Comparison of ENCODE assay signal across 1 cellular context in genomic region chr6:37242429-37243052, GRCh38.
TF ChIP-seq lines count a peak whose summit lies in the region.

No MANE protein-coding gene starts in this region.

TF ChIP-seq in K562, 482 proteins besides CTCF, POLR2A, EP300 and RAD21 (continued from another document and continues in another):
- TF ChIP-seq ZBTB2 (IDR thresholded peaks at IDR 0.05) (no peak), ZBTB33 (CRISPR knock-in tag; IDR thresholded peaks at IDR 0.05) (no peak), ZFP30 (CRISPR knock-in tag; IDR thresholded peaks at IDR 0.05; ENCODE audit: borderline replicate concordance) (no peak), KLF13 (tag; IDR thresholded peaks at IDR 0.05; ENCODE audit: borderline replicate concordance, low read depth) (no peak), EP400 (IDR thresholded peaks at IDR 0.05) (no peak), PYGO2 (tag; IDR thresholded peaks at IDR 0.05) (no peak), SMAD2 (IDR thresholded peaks at IDR 0.05; ENCODE audit: low read depth, low read length) (no peak), EGR1 (conservative IDR thresholded peaks at IDR 0.05) (no peak), RUNX1 (IDR thresholded peaks at IDR 0.05; ENCODE audit: low read depth) (no peak), ZNF561 (CRISPR knock-in tag; conservative IDR thresholded peaks at IDR 0.05) (no peak), HMGXB4 (CRISPR knock-in tag; IDR thresholded peaks at IDR 0.05) (no peak), CHCHD3 (CRISPR knock-in tag; IDR thresholded peaks at IDR 0.05) (no peak), RBM39 (optimal IDR thresholded peaks at IDR 0.05; ENCODE audit: low read depth, low read length) (no peak), HDGF (IDR thresholded peaks at IDR 0.05) (no peak), ZNF133 (CRISPR knock-in tag; IDR thresholded peaks at IDR 0.05) (no peak), HDAC6 (IDR thresholded peaks at IDR 0.05; ENCODE audit: low read depth, low read length) (no peak), ZNF717 (CRISPR knock-in tag; IDR thresholded peaks at IDR 0.05) (no peak), FOXK2 (conservative IDR thresholded peaks at IDR 0.05 in 1 of 2, IDR thresholded peaks at IDR 0.05 in 1 of 2; ENCODE audit: low read depth in 2 of 2) (peak in 1 of 2 experiments; percentile 9; a peak in 1 of 4 replicates), ARHGAP35 (IDR thresholded peaks at IDR 0.05; ENCODE audit: partially characterized antibody) (no peak), BACH1 (tag; IDR thresholded peaks at IDR 0.05) (peak; percentile 65; the same call in 1 of the 2 replicates), ETS2 (tag; IDR thresholded peaks at IDR 0.05; ENCODE audit: borderline replicate concordance, poor library complexity, severe bottlenecking) (no peak), NR4A1 (CRISPR knock-in tag; IDR thresholded peaks at IDR 0.05) (no peak), NR4A1 (tag; IDR thresholded peaks at IDR 0.05) (peak; percentile 29; the same call in 1 of the 2 replicates), TEAD2 (tag; IDR thresholded peaks at IDR 0.05) (peak; percentile 66), POLR2H (tag; IDR thresholded peaks at IDR 0.05; ENCODE audit: low read depth) (peak; percentile 20; the same call in 1 of the 2 replicates), PHF8 (IDR thresholded peaks at IDR 0.05; ENCODE audit: borderline replicate concordance, low read length) (no peak; the same call in 1 of the 2 replicates), SMC3 (conservative IDR thresholded peaks at IDR 0.05; ENCODE audit: insufficient read depth, low read depth, low read length) (no peak), ZNF24 (IDR thresholded peaks at IDR 0.05) (no peak), NFE2L1 (tag; IDR thresholded peaks at IDR 0.05; ENCODE audit: borderline replicate concordance, low read depth) (no peak), XRCC5 (IDR thresholded peaks at IDR 0.05; ENCODE audit: low read depth, low read length) (no peak), ESRRB (CRISPR knock-in tag; IDR thresholded peaks at IDR 0.05; ENCODE audit: borderline replicate concordance) (no peak), HIVEP1 (CRISPR knock-in tag; IDR thresholded peaks at IDR 0.05) (no peak), ZNF140 (CRISPR knock-in tag; IDR thresholded peaks at IDR 0.05) (no peak), RCOR1 (IDR thresholded peaks at IDR 0.05; ENCODE audit: borderline replicate concordance in 1 of 2, low read depth in 2 of 2, low read length in 2 of 2) (peak in 1 of 2 experiments; percentile 60; a peak in 2 of 4 replicates), CXXC5 (CRISPR knock-in tag; IDR thresholded peaks at IDR 0.05) (0 out of 2 replicates have a peak, but pooled peaks have one; percentile 22), ETV6 (IDR thresholded peaks at IDR 0.05; ENCODE audit: borderline replicate concordance in 1 of 2, low read depth in 2 of 2, low read length in 1 of 2) (no peak), ETV6 (CRISPR knock-in tag; IDR thresholded peaks at IDR 0.05; ENCODE audit: borderline replicate concordance) (no peak), ZFX (CRISPR knock-in tag; IDR thresholded peaks at IDR 0.05) (no peak), MITF (IDR thresholded peaks at IDR 0.05) (no peak), TCF7 (IDR thresholded peaks at IDR 0.05; ENCODE audit: borderline replicate concordance) (no peak), FOXJ3 (CRISPR knock-in tag; IDR thresholded peaks at IDR 0.05) (no peak), ZNF644 (tag; IDR thresholded peaks at IDR 0.05; ENCODE audit: low read depth) (no peak), LEF1 (IDR thresholded peaks at IDR 0.05) (no peak; the same call in 1 of the 2 replicates), ZNF408 (CRISPR knock-in tag; IDR thresholded peaks at IDR 0.05; ENCODE audit: low read depth) (no peak), FOXA1 (IDR thresholded peaks at IDR 0.05; ENCODE audit: borderline replicate concordance) (no peak), CHAMP1 (IDR thresholded peaks at IDR 0.05) (no peak)
- TF ChIP-seq, protein P1, sequence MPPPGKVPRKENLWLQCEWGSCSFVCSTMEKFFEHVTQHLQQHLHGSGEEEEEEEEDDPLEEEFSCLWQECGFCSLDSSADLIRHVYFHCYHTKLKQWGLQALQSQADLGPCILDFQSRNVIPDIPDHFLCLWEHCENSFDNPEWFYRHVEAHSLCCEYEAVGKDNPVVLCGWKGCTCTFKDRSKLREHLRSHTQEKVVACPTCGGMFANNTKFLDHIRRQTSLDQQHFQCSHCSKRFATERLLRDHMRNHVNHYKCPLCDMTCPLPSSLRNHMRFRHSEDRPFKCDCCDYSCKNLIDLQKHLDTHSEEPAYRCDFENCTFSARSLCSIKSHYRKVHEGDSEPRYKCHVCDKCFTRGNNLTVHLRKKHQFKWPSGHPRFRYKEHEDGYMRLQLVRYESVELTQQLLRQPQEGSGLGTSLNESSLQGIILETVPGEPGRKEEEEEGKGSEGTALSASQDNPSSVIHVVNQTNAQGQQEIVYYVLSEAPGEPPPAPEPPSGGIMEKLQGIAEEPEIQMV (tag; conservative IDR thresholded peaks at IDR 0.05; ENCODE audit: low read depth): no peak
- TF ChIP-seq, protein P2, sequence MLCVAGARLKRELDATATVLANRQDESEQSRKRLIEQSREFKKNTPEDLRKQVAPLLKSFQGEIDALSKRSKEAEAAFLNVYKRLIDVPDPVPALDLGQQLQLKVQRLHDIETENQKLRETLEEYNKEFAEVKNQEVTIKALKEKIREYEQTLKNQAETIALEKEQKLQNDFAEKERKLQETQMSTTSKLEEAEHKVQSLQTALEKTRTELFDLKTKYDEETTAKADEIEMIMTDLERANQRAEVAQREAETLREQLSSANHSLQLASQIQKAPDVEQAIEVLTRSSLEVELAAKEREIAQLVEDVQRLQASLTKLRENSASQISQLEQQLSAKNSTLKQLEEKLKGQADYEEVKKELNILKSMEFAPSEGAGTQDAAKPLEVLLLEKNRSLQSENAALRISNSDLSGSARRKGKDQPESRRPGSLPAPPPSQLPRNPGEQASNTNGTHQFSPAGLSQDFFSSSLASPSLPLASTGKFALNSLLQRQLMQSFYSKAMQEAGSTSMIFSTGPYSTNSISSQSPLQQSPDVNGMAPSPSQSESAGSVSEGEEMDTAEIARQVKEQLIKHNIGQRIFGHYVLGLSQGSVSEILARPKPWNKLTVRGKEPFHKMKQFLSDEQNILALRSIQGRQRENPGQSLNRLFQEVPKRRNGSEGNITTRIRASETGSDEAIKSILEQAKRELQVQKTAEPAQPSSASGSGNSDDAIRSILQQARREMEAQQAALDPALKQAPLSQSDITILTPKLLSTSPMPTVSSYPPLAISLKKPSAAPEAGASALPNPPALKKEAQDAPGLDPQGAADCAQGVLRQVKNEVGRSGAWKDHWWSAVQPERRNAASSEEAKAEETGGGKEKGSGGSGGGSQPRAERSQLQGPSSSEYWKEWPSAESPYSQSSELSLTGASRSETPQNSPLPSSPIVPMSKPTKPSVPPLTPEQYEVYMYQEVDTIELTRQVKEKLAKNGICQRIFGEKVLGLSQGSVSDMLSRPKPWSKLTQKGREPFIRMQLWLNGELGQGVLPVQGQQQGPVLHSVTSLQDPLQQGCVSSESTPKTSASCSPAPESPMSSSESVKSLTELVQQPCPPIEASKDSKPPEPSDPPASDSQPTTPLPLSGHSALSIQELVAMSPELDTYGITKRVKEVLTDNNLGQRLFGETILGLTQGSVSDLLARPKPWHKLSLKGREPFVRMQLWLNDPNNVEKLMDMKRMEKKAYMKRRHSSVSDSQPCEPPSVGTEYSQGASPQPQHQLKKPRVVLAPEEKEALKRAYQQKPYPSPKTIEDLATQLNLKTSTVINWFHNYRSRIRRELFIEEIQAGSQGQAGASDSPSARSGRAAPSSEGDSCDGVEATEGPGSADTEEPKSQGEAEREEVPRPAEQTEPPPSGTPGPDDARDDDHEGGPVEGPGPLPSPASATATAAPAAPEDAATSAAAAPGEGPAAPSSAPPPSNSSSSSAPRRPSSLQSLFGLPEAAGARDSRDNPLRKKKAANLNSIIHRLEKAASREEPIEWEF (CRISPR knock-in tag; IDR thresholded peaks at IDR 0.05): peak; percentile 22; the same call in 1 of the 2 replicates
- TF ChIP-seq, protein P3, sequence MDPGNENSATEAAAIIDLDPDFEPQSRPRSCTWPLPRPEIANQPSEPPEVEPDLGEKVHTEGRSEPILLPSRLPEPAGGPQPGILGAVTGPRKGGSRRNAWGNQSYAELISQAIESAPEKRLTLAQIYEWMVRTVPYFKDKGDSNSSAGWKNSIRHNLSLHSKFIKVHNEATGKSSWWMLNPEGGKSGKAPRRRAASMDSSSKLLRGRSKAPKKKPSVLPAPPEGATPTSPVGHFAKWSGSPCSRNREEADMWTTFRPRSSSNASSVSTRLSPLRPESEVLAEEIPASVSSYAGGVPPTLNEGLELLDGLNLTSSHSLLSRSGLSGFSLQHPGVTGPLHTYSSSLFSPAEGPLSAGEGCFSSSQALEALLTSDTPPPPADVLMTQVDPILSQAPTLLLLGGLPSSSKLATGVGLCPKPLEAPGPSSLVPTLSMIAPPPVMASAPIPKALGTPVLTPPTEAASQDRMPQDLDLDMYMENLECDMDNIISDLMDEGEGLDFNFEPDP (CRISPR knock-in tag; IDR thresholded peaks at IDR 0.05): no peak
- TF ChIP-seq, protein P4, sequence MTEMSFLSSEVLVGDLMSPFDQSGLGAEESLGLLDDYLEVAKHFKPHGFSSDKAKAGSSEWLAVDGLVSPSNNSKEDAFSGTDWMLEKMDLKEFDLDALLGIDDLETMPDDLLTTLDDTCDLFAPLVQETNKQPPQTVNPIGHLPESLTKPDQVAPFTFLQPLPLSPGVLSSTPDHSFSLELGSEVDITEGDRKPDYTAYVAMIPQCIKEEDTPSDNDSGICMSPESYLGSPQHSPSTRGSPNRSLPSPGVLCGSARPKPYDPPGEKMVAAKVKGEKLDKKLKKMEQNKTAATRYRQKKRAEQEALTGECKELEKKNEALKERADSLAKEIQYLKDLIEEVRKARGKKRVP (CRISPR knock-in tag; IDR thresholded peaks at IDR 0.05): no peak; the same call in 1 of the 2 replicates
- TF ChIP-seq, protein P5, sequence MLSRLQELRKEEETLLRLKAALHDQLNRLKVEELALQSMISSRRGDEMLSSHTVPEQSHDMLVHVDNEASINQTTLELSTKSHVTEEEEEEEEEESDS (CRISPR knock-in tag; IDR thresholded peaks at IDR 0.05): no peak
